Comparison of ENCODE assay signal across 8 cellular contexts in genomic region chr6:5671162-5671561, GRCh38.
A peak's percentile ranks its signal among the peaks of the same experiment; 100 is the strongest.
DNase-seq lines count a peak whose midpoint lies in the region; TF ChIP-seq lines count a peak whose summit lies in the region.

No MANE protein-coding gene starts in this region.

- H4K20me1 ChIP-seq in OCI-LY3 (ENCODE audit: insufficient read depth, low read length): no peaks in the 10 kb centered on the region

- DNase-seq in cardiac muscle cell (ENCODE audit: low read depth in 1 of 2, low spot score in 1 of 2) (peak in 1 of 2 donors; percentile 77), left ventricle myocardium inferior (no peak), esophagus muscularis mucosa (ENCODE audit: extremely low spot score) (no peak), putamen (ENCODE audit: low spot score) (peak; percentile 26), SW 1271 (lab: John Stamatoyannopoulos, UW) (no peak), NCI-H1092 (lab: John Stamatoyannopoulos, UW) (no peak)
- no peak for DNase-seq in NK-92 treated with Interleukin-12 subunit alpha and Interleukin-12 subunit beta, amount 100 ng/mL, for 24 hours (lab: John Stamatoyannopoulos, UW)

- TF ChIP-seq EP300 in esophagus muscularis mucosa (IDR thresholded peaks at IDR 0.05): no peak

- H2AFZ ChIP-seq in OCI-LY3 (ENCODE audit: low read depth, low read length): peak overlapping the region; percentile 39; the same call in 1 of the 2 replicates

- H3K79me2 ChIP-seq in OCI-LY3 (ENCODE audit: low read length): no peaks in the 10 kb centered on the region

- H3K27me3 ChIP-seq in cardiac muscle cell (no peaks in the 10 kb centered on the region), left ventricle myocardium inferior (ENCODE audit: low read depth) (no peaks in the 10 kb centered on the region), OCI-LY3 (ENCODE audit: low read depth, low read length) (no peaks in the 10 kb centered on the region), esophagus muscularis mucosa (no peaks in the 10 kb centered on the region)

- H3K9me3 ChIP-seq in cardiac muscle cell (ENCODE audit: low read depth) (no peaks in the 10 kb centered on the region), left ventricle myocardium inferior (replicated peaks) (no peaks in the 10 kb centered on the region), OCI-LY3 (ENCODE audit: insufficient read depth, low read length) (no peaks in the 10 kb centered on the region), esophagus muscularis mucosa (no peaks in the 10 kb centered on the region)

- H3K4me1 ChIP-seq in cardiac muscle cell (ENCODE audit: low read depth) (peaks cover 27% of the 10 kb centered on the region), left ventricle myocardium inferior (peaks cover 36% of the 10 kb centered on the region), OCI-LY3 (ENCODE audit: low read length) (peaks cover 9% of the 10 kb centered on the region), esophagus muscularis mucosa (peaks cover 18 to 47% (median 44%) of the 10 kb centered on the region in 4 donors)

- H3K36me3 ChIP-seq in cardiac muscle cell: no peaks in the 10 kb centered on the region
- no peaks in the 10 kb centered on the region for H3K36me3 ChIP-seq in left ventricle myocardium inferior
- no peaks in the 10 kb centered on the region for H3K36me3 ChIP-seq in OCI-LY3 (replicated peaks; ENCODE audit: low read depth, low read length)
- H3K36me3 ChIP-seq in esophagus muscularis mucosa: no peaks in the 10 kb centered on the region

- WGBS in esophagus muscularis mucosa: 49% methylated on average over 5 of the region's 5 CpGs

- H3K9ac ChIP-seq in OCI-LY3 (ENCODE audit: low read length): no peak overlapping the region

- H3K4me3 ChIP-seq in cardiac muscle cell (no peak overlapping the region), left ventricle myocardium inferior (no peak overlapping the region), OCI-LY3 (ENCODE audit: low read length) (no peak overlapping the region), esophagus muscularis mucosa (no peak overlapping the region)

- TF ChIP-seq POLR2A in esophagus muscularis mucosa (IDR thresholded peaks at IDR 0.05; ENCODE audit: low read depth): no peak

- intact Hi-C loops in left ventricle myocardium inferior (cut with micrococcal nuclease): no loop called here
- intact Hi-C loops in esophagus muscularis mucosa (cut with DNase I): no loop called here

- H3K27ac ChIP-seq in cardiac muscle cell (peak overlapping the region; percentile 41), left ventricle myocardium inferior (replicated peaks) (no peak overlapping the region), OCI-LY3 (ENCODE audit: low read length) (peak overlapping the region; percentile 14; the same call in 1 of the 2 replicates), esophagus muscularis mucosa (replicated peaks in 1 of 4) (peak overlapping the region; percentile 74 to 80 (median 78))

- TF ChIP-seq CTCF in cardiac muscle cell (IDR thresholded peaks at IDR 0.05; ENCODE audit: low read depth, low read length): no peak
- TF ChIP-seq CTCF in left ventricle myocardium inferior (IDR thresholded peaks at IDR 0.05; ENCODE audit: borderline replicate concordance): no peak
- no peak for TF ChIP-seq CTCF in OCI-LY3 (IDR thresholded peaks at IDR 0.05; ENCODE audit: low read depth, low read length)
- no peak for TF ChIP-seq CTCF in esophagus muscularis mucosa (IDR thresholded peaks at IDR 0.05)

- peak overlapping the region; percentile 40 for H3K4me2 ChIP-seq in OCI-LY3 (ENCODE audit: low read length)
